ENCODE assay signal across 25 cellular contexts in genomic region chr17:73498176-73498575, GRCh38.
"Had no signal": no experiment of that assay in that cellular context is flagged by ENCODE, and none has a peak within 500 bp of the region (broad histone marks: within the 10 kb centered on the region; RNA-seq: fewer than 3 reads in every experiment).

No MANE protein-coding gene starts in this region.

- H3K4me1 ChIP-seq: esophagus muscularis mucosa, foreskin keratinocyte, lower lobe of right lung, psoas muscle, sigmoid colon had no signal

- H3K27me3 Mint-ChIP-seq: stimulated activated memory B cell treated with anti-CD40 and anti-IgM and Interleukin-4, amounts not matched to agents 10 μg/mL and 1 μg/mL and 100 μg/mL, for 72 hours; stimulated activated naive CD8-positive, alpha-beta T cell treated with anti-CD3 and anti-CD28 coated beads, Interleukin-15, Interleukin-2, amounts not matched to agents 100 ng/mL and 50 ng/mL, for 24 hours had no signal

- H3K36me3 Mint-ChIP-seq: natural killer cell had no signal

- H3K4me3 ChIP-seq: coronary artery, esophagus muscularis mucosa, heart right ventricle, lower lobe of right lung, psoas muscle, sigmoid colon, suprapubic skin had no signal

- H3K27ac Mint-ChIP-seq: natural killer cell; stimulated activated memory B cell treated with anti-CD40 and anti-IgM and Interleukin-4, amounts not matched to agents 10 μg/mL and 1 μg/mL and 100 μg/mL, for 72 hours; stimulated activated naive CD8-positive, alpha-beta T cell treated with anti-CD3 and anti-CD28 coated beads, Interleukin-15, Interleukin-2, amounts not matched to agents 100 ng/mL and 50 ng/mL, for 24 hours had no signal

- H3K9me3 Mint-ChIP-seq: central memory CD8-positive, alpha-beta T cell; natural killer cell; stimulated activated memory B cell treated with anti-CD40 and anti-IgM and Interleukin-4, amounts not matched to agents 10 μg/mL and 1 μg/mL and 100 μg/mL, for 72 hours; stimulated activated naive CD8-positive, alpha-beta T cell treated with anti-CD3 and anti-CD28 coated beads, Interleukin-15, Interleukin-2, amounts not matched to agents 100 ng/mL and 50 ng/mL, for 24 hours had no signal

- H3K27me3 ChIP-seq: foreskin keratinocyte, neutrophil had no signal

- H3K36me3 ChIP-seq: esophagus muscularis mucosa, heart right ventricle, lower lobe of right lung, neutrophil, sigmoid colon, suprapubic skin had no signal

- H3K4me1 Mint-ChIP-seq: natural killer cell; stimulated activated memory B cell treated with anti-CD40 and anti-IgM and Interleukin-4, amounts not matched to agents 10 μg/mL and 1 μg/mL and 100 μg/mL, for 72 hours had no signal

- DNase-seq: dermis blood vessel endothelial cell; effector memory CD4-positive, alpha-beta T cell; foreskin keratinocyte; glutamatergic neuron; hippocampal formation; kidney glomerular epithelial cell; left colon; left ventricle myocardium superior; lower lobe of right lung; natural killer cell; psoas muscle; right cardiac atrium; sigmoid colon; stimulated activated CD4-positive, alpha-beta T cell treated with anti-CD3 and anti-CD28 coated beads, Interleukin-4, amount 100 ng/mL, for 4 hours; trophoblast cell had no signal

- H3K9me3 ChIP-seq: esophagus muscularis mucosa, heart right ventricle, lower lobe of right lung, neutrophil, psoas muscle, sigmoid colon, suprapubic skin had no signal

- FAIRE-seq: endothelial cell of umbilical vein, islet of Langerhans had no signal

- H3K27ac ChIP-seq: coronary artery, esophagus muscularis mucosa, foreskin keratinocyte, heart right ventricle, lower lobe of right lung, neutrophil, psoas muscle, sigmoid colon, suprapubic skin had no signal

- H3K4me3 Mint-ChIP-seq: central memory CD8-positive, alpha-beta T cell; natural killer cell; stimulated activated memory B cell treated with anti-CD40 and anti-IgM and Interleukin-4, amounts not matched to agents 10 μg/mL and 1 μg/mL and 100 μg/mL, for 72 hours; stimulated activated naive CD8-positive, alpha-beta T cell treated with anti-CD3 and anti-CD28 coated beads, Interleukin-15, Interleukin-2, amounts not matched to agents 100 ng/mL and 50 ng/mL, for 24 hours had no signal
